22 cellular contexts compared by ENCODE assay signal in the genomic region with DNA sequence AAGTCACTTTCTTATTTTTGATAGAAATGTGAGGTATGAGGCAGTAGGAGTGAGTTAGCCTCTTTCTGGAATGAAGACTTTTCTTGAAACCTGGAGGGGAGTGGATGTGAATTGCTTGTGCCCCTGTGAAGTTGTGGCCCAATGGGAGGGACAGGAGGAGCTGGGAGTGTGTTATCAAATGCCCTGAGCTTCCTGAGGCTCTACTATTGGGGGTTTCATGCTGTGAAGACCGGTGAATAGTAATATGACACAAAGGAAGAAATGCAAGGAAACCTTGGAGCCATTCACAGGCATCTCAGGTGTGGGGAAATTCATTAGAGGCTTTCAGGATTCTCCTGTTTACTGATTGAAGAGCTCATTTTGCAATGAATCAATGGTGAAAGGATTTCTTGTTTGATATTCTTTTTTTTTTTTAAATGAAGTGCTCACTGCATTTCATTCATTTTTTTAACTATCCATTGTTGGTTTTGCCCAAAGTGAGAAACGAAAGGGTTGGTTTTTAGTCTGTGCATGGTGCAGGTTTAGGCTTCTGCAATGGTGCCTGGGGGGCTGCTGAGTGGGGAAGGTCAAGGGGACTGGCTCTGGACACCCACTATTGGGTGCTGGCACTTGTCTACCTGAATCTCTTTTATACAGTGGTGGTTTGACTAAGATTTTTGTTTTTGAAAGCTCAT. TPM values are rescaled to one million over a fixed set of nuclear protein-coding genes. Genes with fewer than 3 reads are reported as not detected.
DNase-seq lines count a peak whose midpoint lies in the region; ATAC-seq and TF ChIP-seq lines count a peak whose summit lies in the region.
"Had no signal": no experiment of that assay in that cellular context is flagged by ENCODE, and none has a peak within 500 bp of the region (broad histone marks: within the 10 kb centered on the region; RNA-seq: fewer than 3 reads in every experiment).

No MANE protein-coding gene starts in this region.

- peak overlapping the region; percentile 26 for H3K4me3 Mint-ChIP-seq in HFFc6
- peak overlapping the region; percentile 57 for H3K4me3 Mint-ChIP-seq in osteocyte (ENCODE audit: unreplicated experiment)
- H3K4me3 Mint-ChIP-seq: activated CD4-positive, alpha-beta T cell treated with anti-CD3 and anti-CD28 coated beads for 36 hours had no signal

- H3K4me1 ChIP-seq in SJSA1 (replicated peaks) (peaks cover 30% of the 10 kb centered on the region), ovary (ENCODE audit: insufficient read depth) (no peaks in the 10 kb centered on the region)
- H3K4me1 ChIP-seq: adrenal gland, transverse colon had no signal

- no peak for TF ChIP-seq EP300 in ovary (IDR thresholded peaks at IDR 0.05)

- H3K36me3 ChIP-seq in SJSA1 (peaks cover 6% of the 10 kb centered on the region), ovary (no peaks in the 10 kb centered on the region)
- H3K36me3 ChIP-seq: adrenal gland, MG63, transverse colon had no signal

- H3K27ac Mint-ChIP-seq in HFFc6 (peak overlapping the region; percentile 12), osteocyte (ENCODE audit: unreplicated experiment) (peak overlapping the region; percentile 81)
- H3K27ac Mint-ChIP-seq: activated CD4-positive, alpha-beta T cell treated with anti-CD3 and anti-CD28 coated beads for 36 hours had no signal

- H3K27ac ChIP-seq in SJSA1 = 0 out of 2 replicates have a peak overlapping the region, but pooled peaks have one; percentile 16
- no peak overlapping the region for H3K27ac ChIP-seq in ovary
- H3K27ac ChIP-seq: adrenal gland, esophagus squamous epithelium, transverse colon had no signal

- no peak overlapping the region for H3K4me3 ChIP-seq in SJSA1
- H3K4me3 ChIP-seq in ovary = no peak overlapping the region
- H3K4me3 ChIP-seq: adrenal gland, esophagus squamous epithelium, MG63, transverse colon had no signal

- H3K27me3 ChIP-seq in SJSA1 (replicated peaks) = no peaks in the 10 kb centered on the region
- no peaks in the 10 kb centered on the region for H3K27me3 ChIP-seq in ovary
- H3K27me3 ChIP-seq: esophagus squamous epithelium, MG63, transverse colon had no signal

- H3K4me1 Mint-ChIP-seq in HFFc6 (ENCODE audit: low read depth) (peaks cover 32% of the 10 kb centered on the region), osteocyte (ENCODE audit: unreplicated experiment) (peaks cover 80% of the 10 kb centered on the region)

- H3K9me3 ChIP-seq in SJSA1 (replicated peaks) (no peaks in the 10 kb centered on the region), ovary (no peaks in the 10 kb centered on the region)
- H3K9me3 ChIP-seq: adrenal gland, esophagus squamous epithelium, MG63, transverse colon had no signal

- TF ChIP-seq CTCF in HFFc6 (IDR thresholded peaks at IDR 0.05) (no peak), osteocyte (IDR thresholded peaks at IDR 0.05) (no peak), ovary (IDR thresholded peaks at IDR 0.05) (no peak)

- no peak for DNase-seq in HFFc6
- DNase-seq in SJSA1 (ENCODE audit: low read depth in 1 of 2, low spot score in 2 of 2) = no peak
- peak; percentile 86 for DNase-seq in iPS DF 19.7 (ENCODE audit: low read depth, low spot score)
- no peak for DNase-seq in osteocyte (ENCODE audit: extremely low spot score, unreplicated experiment)
- no peak for DNase-seq in ovary
- DNase-seq in HK-2 (ENCODE audit: unreplicated experiment) = no peak
- no peak for DNase-seq in sciatic nerve (ENCODE audit: low spot score)
- DNase-seq: activated CD4-positive, alpha-beta T cell treated with anti-CD3 and anti-CD28 coated beads for 36 hours; activated effector memory CD4-positive, alpha-beta T cell treated with Interleukin-2 at 50 U/mL for 16 hours; adrenal gland; AML-193; caudate nucleus; COR-L47; esophagus squamous epithelium; kidney glomerular epithelial cell; MG63; NCI-H1694 treated with DMSO at 0.1 percent for 48 hours; NCI-H510A; stimulated activated naive CD4-positive, alpha-beta T cell; T-helper 9 cell; transverse colon had no signal

- TF ChIP-seq POLR2A in ovary (IDR thresholded peaks at IDR 0.05) = no peak

- H3K27me3 Mint-ChIP-seq in HFFc6 (ENCODE audit: insufficient read depth) = no peaks in the 10 kb centered on the region
- H3K27me3 Mint-ChIP-seq in osteocyte (ENCODE audit: unreplicated experiment) = no peaks in the 10 kb centered on the region
- H3K27me3 Mint-ChIP-seq: activated CD4-positive, alpha-beta T cell treated with anti-CD3 and anti-CD28 coated beads for 36 hours had no signal

- H3K36me3 Mint-ChIP-seq in HFFc6 (ENCODE audit: low read depth) = no peaks in the 10 kb centered on the region
- H3K36me3 Mint-ChIP-seq in osteocyte (ENCODE audit: unreplicated experiment) = peaks cover 5% of the 10 kb centered on the region

- intact Hi-C loops in ovary (cut with DNase I) (no loop called here), sciatic nerve (cut with DNase I) (no loop called here)

- ATAC-seq in GM18520 (IDR thresholded peaks at IDR 0.05; ENCODE audit: unreplicated experiment) (no peak), sciatic nerve (no peak)
- ATAC-seq: activated CD4-positive, alpha-beta T cell treated with anti-CD3 and anti-CD28 coated beads for 36 hours had no signal

- 21 to 36% (median 27%) methylated on average over 2 of the region's 2 CpGs for WGBS in ovary, 3 donors

- H3K9me3 Mint-ChIP-seq in HFFc6 (no peaks in the 10 kb centered on the region), osteocyte (ENCODE audit: unreplicated experiment) (no peaks in the 10 kb centered on the region)

RNA-seq across cellular contexts. Expression of gene RNF144B, which starts 8.2 kb away (rescaled TPM):
- total RNA-seq in HFFc6 (2021; fragmentation: NEBNext Ultra II Directional; extraction: Animal tissue kit (Norgen Biotek cat#: 25700)) = 1 to 10 TPM in 5 of 6 experiments, under 1 TPM in 1; 0.83 to 4.8 (median 1.2) TPM
- 5.1 and 8.1 TPM in 2 replicates for total RNA-seq in SJSA1 (2014; rRNA removed; shearing (Covaris generic))
- total RNA-seq in osteocyte (14.7 and 15.0 TPM in 2 replicates), ovary (10 to 100 TPM in 2 of 7 donors, 1 to 10 TPM in 5; 2.5 to 18.7 (median 4.9) TPM), sciatic nerve (19.0 TPM)
- 1 to 10 TPM; 3.0 to 4.0 TPM for polyA plus RNA-seq in ovary
